ENCODE assay signal across 10 cellular contexts in the genomic region with DNA sequence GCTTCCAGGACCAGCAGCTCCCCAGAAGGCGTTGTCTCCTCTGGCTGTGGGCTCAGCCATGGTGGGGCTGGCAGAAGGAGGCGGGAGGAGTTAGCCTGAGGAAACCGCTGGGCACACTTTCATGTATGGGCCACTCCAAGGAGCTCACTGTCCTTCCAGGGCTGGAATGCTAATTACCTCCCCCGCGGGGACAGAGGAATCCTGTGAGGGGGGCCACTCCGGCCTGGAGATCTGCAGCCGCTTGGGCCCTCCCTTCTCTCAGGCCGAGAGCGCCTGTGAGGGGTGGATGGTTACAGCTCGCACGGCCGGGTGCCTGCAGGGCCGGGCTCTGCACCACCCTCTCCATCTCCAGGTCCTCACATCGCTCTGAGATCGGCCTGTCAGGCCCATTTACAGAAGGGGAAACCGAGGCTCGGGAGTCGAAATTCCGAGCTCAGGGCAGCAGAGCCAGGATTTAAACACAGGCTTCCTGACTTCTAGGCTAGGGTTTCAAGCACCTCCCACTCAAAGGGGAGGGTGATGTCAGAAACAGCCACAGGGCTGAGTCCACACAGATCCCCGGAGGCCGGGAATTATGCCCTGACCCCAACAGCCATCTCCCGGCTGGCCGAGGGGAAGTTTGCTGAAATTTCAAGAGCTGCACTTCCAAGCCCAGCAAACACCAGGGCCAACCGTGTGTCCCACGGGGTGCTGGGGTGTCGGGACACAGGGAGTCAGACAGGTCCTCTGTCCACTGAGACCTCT. TPM values are rescaled to one million over a fixed set of nuclear protein-coding genes. Genes with fewer than 3 reads are reported as not detected.
DNase-seq lines count a peak whose midpoint lies in the region; ATAC-seq and TF ChIP-seq lines count a peak whose summit lies in the region.
"Had no signal": no experiment of that assay in that cellular context is flagged by ENCODE, and none has a peak within 500 bp of the region (broad histone marks: within the 10 kb centered on the region; RNA-seq: fewer than 3 reads in every experiment).

No MANE protein-coding gene starts in this region.

- peak overlapping the region; percentile 41 for H3K4me3 Mint-ChIP-seq in neural crest cell
- H3K4me3 Mint-ChIP-seq in activated T-helper 2 cell treated with anti-CD3 and anti-CD28 coated beads, Interferon-gamma antibody, Interleukin-2, Interleukin-4, amounts not matched to agents 10 μg/mL and 5 μg/mL and 100 μg/mL, durations not matched to agents 14 hours and 24 hours and 36 hours (ENCODE audit: low read depth), result no peak overlapping the region
- H3K4me3 Mint-ChIP-seq in T-helper 2 cell treated with Interferon-gamma antibody and Interleukin-4, amounts not matched to agents 5 μg/mL and 100 μg/mL, for 36 hours, result no peak overlapping the region

- no peak overlapping the region for H3K27ac Mint-ChIP-seq in neural crest cell (ENCODE audit: unreplicated experiment)
- H3K27ac Mint-ChIP-seq in activated T-helper 2 cell treated with anti-CD3 and anti-CD28 coated beads, Interferon-gamma antibody, Interleukin-2, Interleukin-4, amounts not matched to agents 10 μg/mL and 5 μg/mL and 100 μg/mL, durations not matched to agents 14 hours and 24 hours and 36 hours, result no peak overlapping the region
- H3K27ac Mint-ChIP-seq in T-helper 2 cell treated with Interferon-gamma antibody and Interleukin-4, amounts not matched to agents 5 μg/mL and 100 μg/mL, for 36 hours, result no peak overlapping the region

- intact Hi-C loops in activated T-helper 2 cell treated with anti-CD3 and anti-CD28 coated beads, Interferon-gamma antibody, Interleukin-2, Interleukin-4, amounts not matched to agents 10 μg/mL and 5 μg/mL and 100 μg/mL, durations not matched to agents 14 hours and 24 hours and 36 hours (cut with micrococcal nuclease), result no loop called here

- DNase-seq in COLO829 (ENCODE audit: low spot score) (peak; percentile 82), SW480 (ENCODE audit: low spot score) (peak; percentile 82), glomerular visceral epithelial cell (ENCODE audit: extremely low spot score) (peak; percentile 23), neural crest cell (ENCODE audit: low read depth, low spot score) (no peak), GM13977 (ENCODE audit: low spot score) (no peak)
- no peak for DNase-seq in activated T-helper 2 cell treated with anti-CD3 and anti-CD28 coated beads, Interferon-gamma antibody, Interleukin-2, Interleukin-4, amounts not matched to agents 10 μg/mL and 5 μg/mL and 100 μg/mL, durations not matched to agents 14 hours and 24 hours and 36 hours (ENCODE audit: low spot score)
- DNase-seq in T-helper 2 cell treated with Interferon-gamma antibody and Interleukin-4, amounts not matched to agents 5 μg/mL and 100 μg/mL, for 36 hours (ENCODE audit: low spot score), result no peak
- DNase-seq: NCI-H526, T1000 had no signal

- H3K36me3 Mint-ChIP-seq in neural crest cell (ENCODE audit: low read depth), result no peaks in the 10 kb centered on the region
- no peaks in the 10 kb centered on the region for H3K36me3 Mint-ChIP-seq in activated T-helper 2 cell treated with anti-CD3 and anti-CD28 coated beads, Interferon-gamma antibody, Interleukin-2, Interleukin-4, amounts not matched to agents 10 μg/mL and 5 μg/mL and 100 μg/mL, durations not matched to agents 14 hours and 24 hours and 36 hours (ENCODE audit: low read depth)
- H3K36me3 Mint-ChIP-seq in T-helper 2 cell treated with Interferon-gamma antibody and Interleukin-4, amounts not matched to agents 5 μg/mL and 100 μg/mL, for 36 hours (ENCODE audit: low read depth), result no peaks in the 10 kb centered on the region

- in situ Hi-C loops in GM13977 (cut with MboI; ENCODE audit: low pct_unique_long_range_greater_than_20kb, low sequenced_read_pairs, unreplicated experiment), result no loop called here

- H3K9me3 Mint-ChIP-seq in neural crest cell, result no peaks in the 10 kb centered on the region
- no peaks in the 10 kb centered on the region for H3K9me3 Mint-ChIP-seq in activated T-helper 2 cell treated with anti-CD3 and anti-CD28 coated beads, Interferon-gamma antibody, Interleukin-2, Interleukin-4, amounts not matched to agents 10 μg/mL and 5 μg/mL and 100 μg/mL, durations not matched to agents 14 hours and 24 hours and 36 hours
- H3K9me3 Mint-ChIP-seq in T-helper 2 cell treated with Interferon-gamma antibody and Interleukin-4, amounts not matched to agents 5 μg/mL and 100 μg/mL, for 36 hours, result no peaks in the 10 kb centered on the region

- H3K4me1 Mint-ChIP-seq in neural crest cell, result peaks cover 20% of the 10 kb centered on the region
- no peaks in the 10 kb centered on the region for H3K4me1 Mint-ChIP-seq in activated T-helper 2 cell treated with anti-CD3 and anti-CD28 coated beads, Interferon-gamma antibody, Interleukin-2, Interleukin-4, amounts not matched to agents 10 μg/mL and 5 μg/mL and 100 μg/mL, durations not matched to agents 14 hours and 24 hours and 36 hours (ENCODE audit: low read depth)
- no peaks in the 10 kb centered on the region for H3K4me1 Mint-ChIP-seq in T-helper 2 cell treated with Interferon-gamma antibody and Interleukin-4, amounts not matched to agents 5 μg/mL and 100 μg/mL, for 36 hours (ENCODE audit: low read depth)

- no peaks in the 10 kb centered on the region for H3K27me3 Mint-ChIP-seq in neural crest cell (ENCODE audit: low read depth)
- no peaks in the 10 kb centered on the region for H3K27me3 Mint-ChIP-seq in activated T-helper 2 cell treated with anti-CD3 and anti-CD28 coated beads, Interferon-gamma antibody, Interleukin-2, Interleukin-4, amounts not matched to agents 10 μg/mL and 5 μg/mL and 100 μg/mL, durations not matched to agents 14 hours and 24 hours and 36 hours (ENCODE audit: low read depth)
- no peaks in the 10 kb centered on the region for H3K27me3 Mint-ChIP-seq in T-helper 2 cell treated with Interferon-gamma antibody and Interleukin-4, amounts not matched to agents 5 μg/mL and 100 μg/mL, for 36 hours (ENCODE audit: low read depth)

- TF ChIP-seq CTCF in neural crest cell (conservative IDR thresholded peaks at IDR 0.05) (no peak), GM13977 (IDR thresholded peaks at IDR 0.05; ENCODE audit: extremely low read depth, insufficient read depth, missing control alignments) (no peak)

- no peak for ATAC-seq in GM21528 (IDR thresholded peaks at IDR 0.05; ENCODE audit: low FRiP score, unreplicated experiment)

RNA-seq across cellular contexts. Expression of a gene that starts 59.1 kb away (rescaled TPM):
- 0.82 and 1.0 TPM in 2 replicates for total RNA-seq in neural crest cell
- total RNA-seq in activated T-helper 2 cell treated with anti-CD3 and anti-CD28 coated beads, Interferon-gamma antibody, Interleukin-2, Interleukin-4, amounts not matched to agents 10 μg/mL and 5 μg/mL and 100 μg/mL, durations not matched to agents 14 hours and 24 hours and 36 hours, result 10.6 and 11.9 TPM in 2 replicates

Comparison
In these comparisons a context has a peak if more than half of its experiments do, and no peak if none do; other contexts are left out.
1. DNase-seq: peak in COLO829 (single experiment), SW480 (single experiment) and glomerular visceral epithelial cell (single experiment); none in neural crest cell (single experiment), activated T-helper 2 cell treated with anti-CD3 and anti-CD28 coated beads, Interferon-gamma antibody, Interleukin-2, Interleukin-4, amounts not matched to agents 10 μg/mL and 5 μg/mL and 100 μg/mL, durations not matched to agents 14 hours and 24 hours and 36 hours (single experiment), T-helper 2 cell treated with Interferon-gamma antibody and Interleukin-4, amounts not matched to agents 5 μg/mL and 100 μg/mL, for 36 hours (single experiment) and GM13977 (single experiment).